In the genomic region with DNA sequence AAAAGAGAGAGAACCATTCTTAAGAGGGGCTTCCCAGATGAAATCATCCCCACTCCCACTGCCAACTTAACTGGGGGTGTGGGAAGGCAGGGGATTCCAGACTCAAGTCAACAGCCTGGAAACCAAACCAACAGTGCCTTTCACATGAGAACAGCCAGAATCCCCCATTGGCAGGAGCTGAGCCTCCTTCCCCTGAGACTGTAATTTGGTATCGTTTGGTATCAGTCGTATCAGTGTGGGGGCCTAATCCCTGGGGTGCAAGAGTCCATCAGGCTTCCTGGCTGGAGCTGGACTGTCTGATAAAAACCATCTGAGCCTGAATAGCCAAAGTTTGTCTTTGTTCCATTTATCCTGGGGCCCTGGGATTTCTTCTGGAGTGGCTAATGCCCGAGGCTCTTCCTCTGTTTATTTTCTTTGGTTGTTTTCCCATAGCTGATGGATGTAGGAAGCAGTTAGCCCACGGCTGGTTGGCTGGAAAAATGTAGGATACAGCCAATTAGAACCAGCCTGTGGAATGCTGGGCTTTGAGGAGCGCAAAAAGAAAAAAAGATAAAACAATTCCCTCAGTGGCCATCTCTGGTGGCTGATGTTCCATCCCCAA, we compare ENCODE assay signal across 1 cellular context.
TF ChIP-seq lines count a peak whose summit lies in the region.

No MANE protein-coding gene starts in this region.

TF ChIP-seq in GM12878, 131 proteins besides CTCF, POLR2A, EP300 and RAD21 (continued from another document):
- TF ChIP-seq, protein P1, sequence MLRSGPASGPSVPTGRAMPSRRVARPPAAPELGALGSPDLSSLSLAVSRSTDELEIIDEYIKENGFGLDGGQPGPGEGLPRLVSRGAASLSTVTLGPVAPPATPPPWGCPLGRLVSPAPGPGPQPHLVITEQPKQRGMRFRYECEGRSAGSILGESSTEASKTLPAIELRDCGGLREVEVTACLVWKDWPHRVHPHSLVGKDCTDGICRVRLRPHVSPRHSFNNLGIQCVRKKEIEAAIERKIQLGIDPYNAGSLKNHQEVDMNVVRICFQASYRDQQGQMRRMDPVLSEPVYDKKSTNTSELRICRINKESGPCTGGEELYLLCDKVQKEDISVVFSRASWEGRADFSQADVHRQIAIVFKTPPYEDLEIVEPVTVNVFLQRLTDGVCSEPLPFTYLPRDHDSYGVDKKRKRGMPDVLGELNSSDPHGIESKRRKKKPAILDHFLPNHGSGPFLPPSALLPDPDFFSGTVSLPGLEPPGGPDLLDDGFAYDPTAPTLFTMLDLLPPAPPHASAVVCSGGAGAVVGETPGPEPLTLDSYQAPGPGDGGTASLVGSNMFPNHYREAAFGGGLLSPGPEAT (IDR thresholded peaks at IDR 0.05; ENCODE audit: low read depth) = peak; percentile 63; the same call in 1 of the 2 replicates
- peak; percentile 75 for TF ChIP-seq IKZF1 (conservative IDR thresholded peaks at IDR 0.05)
- TF ChIP-seq, protein P2, sequence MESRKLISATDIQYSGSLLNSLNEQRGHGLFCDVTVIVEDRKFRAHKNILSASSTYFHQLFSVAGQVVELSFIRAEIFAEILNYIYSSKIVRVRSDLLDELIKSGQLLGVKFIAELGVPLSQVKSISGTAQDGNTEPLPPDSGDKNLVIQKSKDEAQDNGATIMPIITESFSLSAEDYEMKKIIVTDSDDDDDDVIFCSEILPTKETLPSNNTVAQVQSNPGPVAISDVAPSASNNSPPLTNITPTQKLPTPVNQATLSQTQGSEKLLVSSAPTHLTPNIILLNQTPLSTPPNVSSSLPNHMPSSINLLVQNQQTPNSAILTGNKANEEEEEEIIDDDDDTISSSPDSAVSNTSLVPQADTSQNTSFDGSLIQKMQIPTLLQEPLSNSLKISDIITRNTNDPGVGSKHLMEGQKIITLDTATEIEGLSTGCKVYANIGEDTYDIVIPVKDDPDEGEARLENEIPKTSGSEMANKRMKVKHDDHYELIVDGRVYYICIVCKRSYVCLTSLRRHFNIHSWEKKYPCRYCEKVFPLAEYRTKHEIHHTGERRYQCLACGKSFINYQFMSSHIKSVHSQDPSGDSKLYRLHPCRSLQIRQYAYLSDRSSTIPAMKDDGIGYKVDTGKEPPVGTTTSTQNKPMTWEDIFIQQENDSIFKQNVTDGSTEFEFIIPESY (IDR thresholded peaks at IDR 0.05) = no peak
